8 cellular contexts compared by ENCODE assay signal in genomic region chr19:55516878-55517620, GRCh38. TPM values are rescaled to one million over a fixed set of nuclear protein-coding genes. Genes with fewer than 3 reads are reported as not detected.
A peak's percentile ranks its signal among the peaks of the same experiment; 100 is the strongest.
DNase-seq lines count a peak whose midpoint lies in the region; ATAC-seq and TF ChIP-seq lines count a peak whose summit lies in the region.

No MANE protein-coding gene starts in this region.

- H3K4me2 ChIP-seq in PC-3 (ENCODE audit: low read length) = peak overlapping the region; percentile 86

- CTCF ChIA-PET in PC-3 (lab: Charles Lee) = interaction anchor here (2.1 kb wide), 1 partner anchor 89 kb away, joined by 12 read pairs; the partner anchor contains the start of gene ZNF865

- peak overlapping the region; percentile 87 for H2AFZ ChIP-seq in PC-3 (ENCODE audit: low read length)

- H3K9me2 ChIP-seq in PC-3 (replicated peaks; ENCODE audit: low read length) = peaks cover 3% of the 10 kb centered on the region; the same call in 1 of the 2 replicates

- H3F3A ChIP-seq in PC-3 (ENCODE audit: low read length, unreplicated experiment) = no peaks in the 10 kb centered on the region

- TF ChIP-seq CTCF in PC-3 (conservative IDR thresholded peaks at IDR 0.05; ENCODE audit: low read depth, low read length) = peak; percentile 95

- peaks cover 11% of the 10 kb centered on the region for H3K27me3 Mint-ChIP-seq in activated T-cell treated with anti-CD3 and anti-CD28 coated beads, Interleukin-2, amount 50 U/mL, for 24 hours

- peak overlapping the region; percentile 27 for H3K4me3 ChIP-seq in Jurkat, Clone E6-1 (ENCODE audit: low read length)
- H3K4me3 ChIP-seq in PC-3 (ENCODE audit: low read length) = peak overlapping the region; percentile 65
- H3K4me3 ChIP-seq in muscle layer of duodenum (ENCODE audit: low read depth in 1 of 2, low read length in 2 of 2) = peak overlapping the region; percentile 39 to 47

- BruUV-seq in PC-3 (replicated peaks; lab: Mats Ljungman, UMichigan) = TSS peak; percentile 39

- peak; percentile 97 for DNase-seq in DMS53 (lab: John Stamatoyannopoulos, UW)
- DNase-seq in Jurkat, Clone E6-1 (ENCODE audit: low read depth, low spot score) = peak; percentile 81
- peak; percentile 97 for DNase-seq in PC-3
- peak; percentile 96 for DNase-seq in activated T-cell treated with anti-CD3 and anti-CD28 coated beads, Interleukin-2, amount 50 U/mL, for 24 hours
- peak; percentile 83 for DNase-seq in stimulated activated CD8-positive, alpha-beta memory T cell treated with anti-CD3 and anti-CD28 coated beads, Interleukin-7, amount 100 ng/mL, for 24 hours (ENCODE audit: low read depth)

- intact Hi-C loops in PC-3 (cut with micrococcal nuclease) = loop anchor here (1.0 kb wide), 2 partner anchors 89 to 114 kb away; no protein-coding TSS in a partner anchor

- no peaks in the 10 kb centered on the region for H3K36me3 ChIP-seq in PC-3 (ENCODE audit: low read depth, low read length)
- H3K36me3 ChIP-seq in muscle layer of duodenum (ENCODE audit: control insufficient read depth in 1 of 2, insufficient read depth in 2 of 2, low read length in 2 of 2) = peaks cover 0 to 18% of the 10 kb centered on the region in 2 donors

- no peaks in the 10 kb centered on the region for H3K36me3 Mint-ChIP-seq in activated T-cell treated with anti-CD3 and anti-CD28 coated beads, Interleukin-2, amount 50 U/mL, for 24 hours (ENCODE audit: low read depth)

- peaks cover 6% of the 10 kb centered on the region for H3K4me1 Mint-ChIP-seq in activated T-cell treated with anti-CD3 and anti-CD28 coated beads, Interleukin-2, amount 50 U/mL, for 24 hours (ENCODE audit: low read depth)

- POLR2A ChIA-PET in PC-3 (lab: Charles Lee; ENCODE audit: unreplicated experiment) = no interaction called here

- peak overlapping the region; percentile 52 for H3K9ac ChIP-seq in PC-3 (ENCODE audit: low read length)

- no peaks in the 10 kb centered on the region for H3K9me3 ChIP-seq in PC-3 (ENCODE audit: low read length)
- no peaks in the 10 kb centered on the region for H3K9me3 ChIP-seq in muscle layer of duodenum (ENCODE audit: control insufficient read depth in 1 of 2, low read length in 2 of 2)

- no peaks in the 10 kb centered on the region for H3K79me2 ChIP-seq in PC-3 (ENCODE audit: low read length)

- no peaks in the 10 kb centered on the region for H3K9me3 Mint-ChIP-seq in activated T-cell treated with anti-CD3 and anti-CD28 coated beads, Interleukin-2, amount 50 U/mL, for 24 hours

- H3K4me3 Mint-ChIP-seq in activated T-cell treated with anti-CD3 and anti-CD28 coated beads, Interleukin-2, amount 50 U/mL, for 24 hours = peak overlapping the region; percentile 49

- H3K27me3 ChIP-seq in PC-3 (ENCODE audit: low read length) (0 out of 2 replicates have a peak, but pooled peaks cover 4% of the 10 kb centered on the region), muscle layer of duodenum (ENCODE audit: low read depth, low read length) (no peaks in the 10 kb centered on the region)

- H3K4me1 ChIP-seq in PC-3 (ENCODE audit: insufficient read depth, low read length) (peaks cover 8% of the 10 kb centered on the region; the same call in 1 of the 2 replicates), muscle layer of duodenum (ENCODE audit: control insufficient read depth in 1 of 2, insufficient read depth in 2 of 2, low read length in 2 of 2) (peaks cover 0 to 19% of the 10 kb centered on the region in 2 donors)

- no peaks in the 10 kb centered on the region for H4K20me1 ChIP-seq in PC-3 (ENCODE audit: low read length)

- H3K27ac Mint-ChIP-seq in activated T-cell treated with anti-CD3 and anti-CD28 coated beads, Interleukin-2, amount 50 U/mL, for 24 hours = no peak overlapping the region

- ATAC-seq in GM21717 (IDR thresholded peaks at IDR 0.05; ENCODE audit: unreplicated experiment) = peak; percentile 89
- ATAC-seq in PC-3 = peak; percentile 96
- ATAC-seq in esophagus mucosa = peak; percentile 99

- H3K27ac ChIP-seq in PC-3 (ENCODE audit: low read length) (no peak overlapping the region), muscle layer of duodenum (ENCODE audit: low read length) (peak overlapping the region; percentile 86)

RNA-seq across cellular contexts. Expression of gene SBK2, which starts 19.9 kb away (rescaled TPM):
- not detected for polyA plus RNA-seq in Jurkat, Clone E6-1 (2012; ENCODE audit: insufficient read depth, insufficient read length)
- total RNA-seq in PC-3 (2014; rRNA removed) (not detected in 2 replicates), esophagus mucosa (not detected)

RNA-seq across cellular contexts. Expression of gene SBK3, which starts 28.3 kb away (rescaled TPM):
- not detected for polyA plus RNA-seq in Jurkat, Clone E6-1 (2012; ENCODE audit: insufficient read depth, insufficient read length)
- total RNA-seq in PC-3 (2014; rRNA removed) (0.46 TPM in 1 of 2 replicates, not detected in the other), esophagus mucosa (0.80 TPM)

RNA-seq across cellular contexts. Expression of gene SSC5D, which starts 28.8 kb away (rescaled TPM):
- polyA plus RNA-seq in Jurkat, Clone E6-1 (2012; ENCODE audit: insufficient read depth, insufficient read length) = 0.48 TPM
- 0.17 TPM in 1 of 2 replicates, not detected in the other for total RNA-seq in PC-3 (2014; rRNA removed)
- 0.24 TPM for total RNA-seq in esophagus mucosa

RNA-seq across cellular contexts. Expression of gene NAT14, which starts 32.1 kb away (rescaled TPM):
- polyA plus RNA-seq in Jurkat, Clone E6-1 (2012; ENCODE audit: insufficient read depth, insufficient read length) = 38.7 TPM
- total RNA-seq in PC-3 (2014; rRNA removed) = 17.5 and 21.0 TPM in 2 replicates
- total RNA-seq in esophagus mucosa = 7.5 TPM

RNA-seq across cellular contexts. Expression of gene ZNF628, which starts 40.6 kb away (rescaled TPM):
- 3.3 TPM for polyA plus RNA-seq in Jurkat, Clone E6-1 (2012; ENCODE audit: insufficient read depth, insufficient read length)
- total RNA-seq in PC-3 (2014; rRNA removed) = 11.8 and 24.2 TPM in 2 replicates
- total RNA-seq in esophagus mucosa = 3.7 TPM
